9 cellular contexts compared by ENCODE assay signal in genomic region chr17:6756425-6757012, GRCh38. TPM values are rescaled to one million over a fixed set of nuclear protein-coding genes. Genes with fewer than 3 reads are reported as not detected.
DNase-seq lines count a peak whose midpoint lies in the region; ATAC-seq, FAIRE-seq and TF ChIP-seq lines count a peak whose summit lies in the region.
"Had no signal": no experiment of that assay in that cellular context is flagged by ENCODE, and none has a peak within 500 bp of the region (broad histone marks: within the 10 kb centered on the region; RNA-seq: fewer than 3 reads in every experiment).

No MANE protein-coding gene starts in this region.

- FAIRE-seq in HepG2 (lab: Jason Lieb, UNC): no peak

- H3K36me3 ChIP-seq in HepG2 (replicated peaks in 1 of 2; ENCODE audit: control insufficient read depth in 1 of 2, insufficient read depth in 2 of 2, low read length in 2 of 2): no peaks in the 10 kb centered on the region

- no peaks in the 10 kb centered on the region for H4K20me1 ChIP-seq in HepG2 (ENCODE audit: insufficient read depth, low read length)

- DNase-seq in activated CD8-positive, alpha-beta memory T cell treated with anti-CD3 and anti-CD28 coated beads, Interleukin-2, amount 10 ng/mL, durations not matched to agents 7 days and 5 days: no peak
- no peak for DNase-seq in activated CD8-positive, alpha-beta memory T cell treated with anti-CD3 and anti-CD28 coated beads, Interleukin-2, amount 50 U/mL, for 48 hours
- no peak for DNase-seq in activated CD8-positive, alpha-beta T cell treated with anti-CD3 and anti-CD28 coated beads, Interleukin-2, amount 10 ng/mL, durations not matched to agents 7 days and 5 days
- DNase-seq in HepG2 (ENCODE audit: low spot score): no peak
- no peak for DNase-seq in NCI-H1930 (lab: John Stamatoyannopoulos, UW)
- DNase-seq: NCI-H1694 had no signal

- WGBS in HepG2 (ENCODE audit: low lambda C conversion rate): 97% methylated on average over 9 of the region's 12 CpGs

- POLR2A ChIA-PET in activated CD8-positive, alpha-beta T cell treated with anti-CD3 and anti-CD28 coated beads, Interleukin-2, amount 10 ng/mL, durations not matched to agents 7 days and 5 days (lab: Charles Lee): interaction anchor here (0.7 to 2.6 kb wide), 9 partner anchors 8 to 266 kb away, joined by 3 to 15 read pairs (median 5); partner anchors contain the start of genes C17orf100 and MED31
- POLR2A ChIA-PET in HepG2 (lab: Yijun Ruan, JAX): interaction anchor here (1.0 to 1.3 kb wide), 3 partner anchors 43 to 279 kb away, joined by 3 to 6 read pairs (median 4); partner anchors contain the start of genes SLC13A5 and SLC16A13

- in situ Hi-C loops in HepG2 (cut with HindIII; ENCODE audit: extremely low pct_ligation_motif_present, low pct_unique_long_range_greater_than_20kb): no loop called here

- peaks cover 71% of the 10 kb centered on the region for H3K4me1 Mint-ChIP-seq in activated CD8-positive, alpha-beta memory T cell treated with anti-CD3 and anti-CD28 coated beads, Interleukin-2, amount 10 ng/mL, durations not matched to agents 7 days and 5 days
- peaks cover 69% of the 10 kb centered on the region for H3K4me1 Mint-ChIP-seq in activated CD8-positive, alpha-beta T cell treated with anti-CD3 and anti-CD28 coated beads, Interleukin-2, amount 10 ng/mL, durations not matched to agents 7 days and 5 days (ENCODE audit: low read depth)

- no peak overlapping the region for H2AFZ ChIP-seq in HepG2 (ENCODE audit: low read length)

- peak; percentile 9 for ATAC-seq in activated CD8-positive, alpha-beta memory T cell treated with anti-CD3 and anti-CD28 coated beads, Interleukin-2, amount 10 ng/mL, durations not matched to agents 7 days and 5 days
- ATAC-seq in activated CD8-positive, alpha-beta T cell treated with anti-CD3 and anti-CD28 coated beads, Interleukin-2, amount 10 ng/mL, durations not matched to agents 7 days and 5 days: no peak
- ATAC-seq in HepG2: no peak
- no peak for ATAC-seq in HG03469 (IDR thresholded peaks at IDR 0.05; ENCODE audit: unreplicated experiment)
- no peak for ATAC-seq in HG02678 (IDR thresholded peaks at IDR 0.05; ENCODE audit: unreplicated experiment)

- H3K4me3 ChIP-seq in HepG2 (replicated peaks in 1 of 3; ENCODE audit: insufficient read depth in 1 of 3, low read depth in 2 of 3, low read length in 3 of 3): peak overlapping the region in 2 of 3 experiments; percentile 59 to 60; a peak in 5 of 6 replicates

- no peaks in the 10 kb centered on the region for H3K79me2 ChIP-seq in HepG2 (ENCODE audit: insufficient read depth, low read length)

- BruUV-seq in HepG2 (replicated peaks; lab: Mats Ljungman, UMichigan): no TSS peak

- no peak for TF ChIP-seq CTCF in HepG2 (CRISPR knock-in tag; IDR thresholded peaks at IDR 0.05)

- TF ChIP-seq EP300 in HepG2 (IDR thresholded peaks at IDR 0.05; ENCODE audit: low read depth in 2 of 2, low read length in 2 of 2) (no peak), HepG2 (CRISPR knock-in tag; IDR thresholded peaks at IDR 0.05; ENCODE audit: borderline replicate concordance) (no peak)

- H3K36me3 Mint-ChIP-seq in activated CD8-positive, alpha-beta memory T cell treated with anti-CD3 and anti-CD28 coated beads, Interleukin-2, amount 10 ng/mL, durations not matched to agents 7 days and 5 days: peaks cover 55% of the 10 kb centered on the region
- H3K36me3 Mint-ChIP-seq in activated CD8-positive, alpha-beta T cell treated with anti-CD3 and anti-CD28 coated beads, Interleukin-2, amount 10 ng/mL, durations not matched to agents 7 days and 5 days (ENCODE audit: low read depth): peaks cover 52% of the 10 kb centered on the region

- TF ChIP-seq RAD21 in HepG2 (CRISPR knock-in tag; IDR thresholded peaks at IDR 0.05): no peak

- H3K4me3 Mint-ChIP-seq in activated CD8-positive, alpha-beta memory T cell treated with anti-CD3 and anti-CD28 coated beads, Interleukin-2, amount 10 ng/mL, durations not matched to agents 7 days and 5 days: peak overlapping the region; percentile 93
- H3K4me3 Mint-ChIP-seq in activated CD8-positive, alpha-beta T cell treated with anti-CD3 and anti-CD28 coated beads, Interleukin-2, amount 10 ng/mL, durations not matched to agents 7 days and 5 days: peak overlapping the region; percentile 93

- no peaks in the 10 kb centered on the region for H3K27me3 Mint-ChIP-seq in activated CD8-positive, alpha-beta memory T cell treated with anti-CD3 and anti-CD28 coated beads, Interleukin-2, amount 10 ng/mL, durations not matched to agents 7 days and 5 days
- no peaks in the 10 kb centered on the region for H3K27me3 Mint-ChIP-seq in activated CD8-positive, alpha-beta T cell treated with anti-CD3 and anti-CD28 coated beads, Interleukin-2, amount 10 ng/mL, durations not matched to agents 7 days and 5 days (ENCODE audit: low read depth)

- CTCF ChIA-PET in activated CD8-positive, alpha-beta memory T cell treated with anti-CD3 and anti-CD28 coated beads, Interleukin-2, amount 10 ng/mL, durations not matched to agents 7 days and 5 days (lab: Charles Lee): interaction anchor here (1.1 to 2.0 kb wide), 4 partner anchors 11 to 159 kb away, joined by 3 to 6 read pairs (median 4); partner anchors contain the start of genes C17orf100 and MED31
- CTCF ChIA-PET in activated CD8-positive, alpha-beta T cell treated with anti-CD3 and anti-CD28 coated beads, Interleukin-2, amount 10 ng/mL, durations not matched to agents 7 days and 5 days (lab: Charles Lee): interaction anchor here (2.3 to 3.6 kb wide), 3 partner anchors 87 to 248 kb away, joined by 8 to 15 read pairs (median 10); no protein-coding TSS in a partner anchor
- CTCF ChIA-PET in HepG2 (lab: Yijun Ruan, JAX; ENCODE audit: low intra/inter-chr PET ratio, low total read pairs): no interaction called here

- H3K9me3 ChIP-seq in HepG2 (ENCODE audit: low read length): no peaks in the 10 kb centered on the region

- peak overlapping the region; percentile 61; the same call in 1 of the 2 replicates for H3K9ac ChIP-seq in HepG2 (ENCODE audit: insufficient read depth, low read depth, low read length)

- no peak for TF ChIP-seq POLR2A in HepG2 (IDR thresholded peaks at IDR 0.05; ENCODE audit: insufficient read depth in 1 of 2, low read depth in 2 of 2, low read length in 2 of 2)

- no peak overlapping the region for H3K27ac ChIP-seq in HepG2 (ENCODE audit: extremely low read length, insufficient read depth, low read length)
- peak overlapping the region; percentile 51 for H3K27ac ChIP-seq in temporal lobe (ENCODE audit: low read depth, low read length)

- H3K4me2 ChIP-seq in HepG2 (ENCODE audit: low read depth, low read length): peak overlapping the region; percentile 76

- intact Hi-C loops in HepG2 (cut with micrococcal nuclease; ENCODE audit: unreplicated experiment): no loop called here

- H3K4me1 ChIP-seq in HepG2 (ENCODE audit: insufficient read depth, low read length): peaks cover 45% of the 10 kb centered on the region

- no peaks in the 10 kb centered on the region for H3K27me3 ChIP-seq in HepG2 (ENCODE audit: control insufficient read depth in 1 of 2, insufficient read depth in 2 of 2, low read length in 2 of 2)

- H3K9me3 Mint-ChIP-seq in activated CD8-positive, alpha-beta memory T cell treated with anti-CD3 and anti-CD28 coated beads, Interleukin-2, amount 10 ng/mL, durations not matched to agents 7 days and 5 days (ENCODE audit: low read depth): no peaks in the 10 kb centered on the region
- no peaks in the 10 kb centered on the region for H3K9me3 Mint-ChIP-seq in activated CD8-positive, alpha-beta T cell treated with anti-CD3 and anti-CD28 coated beads, Interleukin-2, amount 10 ng/mL, durations not matched to agents 7 days and 5 days (ENCODE audit: insufficient read depth)

- peak overlapping the region; percentile 98 for H3K27ac Mint-ChIP-seq in activated CD8-positive, alpha-beta memory T cell treated with anti-CD3 and anti-CD28 coated beads, Interleukin-2, amount 10 ng/mL, durations not matched to agents 7 days and 5 days
- H3K27ac Mint-ChIP-seq in activated CD8-positive, alpha-beta T cell treated with anti-CD3 and anti-CD28 coated beads, Interleukin-2, amount 10 ng/mL, durations not matched to agents 7 days and 5 days: peak overlapping the region; percentile 96

RNA-seq across cellular contexts. Expression of gene XAF1, which starts 0.7 kb away (rescaled TPM):
- 100 to 1,000 TPM; 261 to 491 TPM for total RNA-seq in activated CD8-positive, alpha-beta memory T cell treated with anti-CD3 and anti-CD28 coated beads, Interleukin-2, amount 10 ng/mL, durations not matched to agents 7 days and 5 days
- 100 to 1,000 TPM; 298 to 306 TPM for total RNA-seq in activated CD8-positive, alpha-beta T cell treated with anti-CD3 and anti-CD28 coated beads, Interleukin-2, amount 10 ng/mL, durations not matched to agents 7 days and 5 days
- 1.7 and 2.4 TPM in 2 replicates for total RNA-seq in HepG2 (2016; rRNA removed; fragmentation: Illumina TruSeq; extraction: Trizol)
- total RNA-seq in HepG2 (2016; cell fraction: cytosol; rRNA removed; fragmentation: Illumina TruSeq; extraction: Trizol; ENCODE audit: low read depth): 0.81 and 0.97 TPM in 2 replicates
- total RNA-seq in HepG2 (2016; cell fraction: insoluble cytoplasmic fraction; rRNA removed; fragmentation: Illumina TruSeq; extraction: Trizol): 1.7 and 2.1 TPM in 2 replicates
- 1.1 and 1.3 TPM in 2 replicates for total RNA-seq in HepG2 (2016; cell fraction: membrane; rRNA removed; fragmentation: Illumina TruSeq; extraction: Trizol)
- total RNA-seq in HepG2 (2016; cell fraction: nucleus; rRNA removed; fragmentation: Illumina TruSeq; extraction: Trizol): 2.1 and 3.7 TPM in 2 replicates
- polyA plus RNA-seq in HepG2 (2011; rRNA removed): 1.2 and 1.6 TPM in 2 replicates
- polyA plus RNA-seq in HepG2 (2011; cell fraction: cytosol; rRNA removed): 0.74 and 2.0 TPM in 2 replicates
- 4.3 and 11.1 TPM in 2 replicates for polyA plus RNA-seq in HepG2 (2011; cell fraction: nucleus; rRNA removed)
- polyA plus RNA-seq in HepG2 (2012): 3.1 and 3.3 TPM in 2 replicates
- polyA plus RNA-seq in HepG2 (2016; cell fraction: cytosol; fragmentation: Illumina TruSeq; extraction: Trizol; ENCODE audit: low read depth): 0.15 and 0.25 TPM in 2 replicates
- 2.3 and 3.4 TPM in 2 replicates for polyA plus RNA-seq in HepG2 (2016; cell fraction: insoluble cytoplasmic fraction; fragmentation: Illumina TruSeq; extraction: Trizol; ENCODE audit: low read depth)
- 0.66 and 0.71 TPM in 2 replicates for polyA plus RNA-seq in HepG2 (2016; cell fraction: membrane; fragmentation: Illumina TruSeq; extraction: Trizol; ENCODE audit: low read depth)
- 6.3 and 9.1 TPM in 2 replicates for polyA plus RNA-seq in HepG2 (2016; cell fraction: nucleus; fragmentation: Illumina TruSeq; extraction: Trizol; ENCODE audit: insufficient read depth, low read depth)
- 2.2 TPM in 1 of 2 replicates, not detected in the other for polyA minus RNA-seq in HepG2 (2011; rRNA and poly(A)+ RNA removed; ENCODE audit: low replicate concordance)
- polyA minus RNA-seq in HepG2 (2011; cell fraction: cytosol; rRNA and poly(A)+ RNA removed): 0.79 and 2.2 TPM in 2 replicates
- 6.2 and 14.3 TPM in 2 replicates for polyA minus RNA-seq in HepG2 (2011; cell fraction: nucleus; rRNA and poly(A)+ RNA removed)
- total RNA-seq in temporal lobe: 2.2 TPM

RNA-seq across cellular contexts. Expression of gene FBXO39, which starts 19.5 kb away (rescaled TPM):
- total RNA-seq in activated CD8-positive, alpha-beta memory T cell treated with anti-CD3 and anti-CD28 coated beads, Interleukin-2, amount 10 ng/mL, durations not matched to agents 7 days and 5 days: 1 to 10 TPM in 1 of 2 experiments, under 1 TPM in 1; 0.42 to 1.5 TPM
- total RNA-seq in activated CD8-positive, alpha-beta T cell treated with anti-CD3 and anti-CD28 coated beads, Interleukin-2, amount 10 ng/mL, durations not matched to agents 7 days and 5 days: 1 to 10 TPM; 1.5 to 1.9 TPM
- total RNA-seq in HepG2 (2016; rRNA removed; fragmentation: Illumina TruSeq; extraction: Trizol) (not detected in 2 replicates), temporal lobe (not detected)
- total RNA-seq in HepG2 (2016; cell fraction: cytosol; rRNA removed; fragmentation: Illumina TruSeq; extraction: Trizol; ENCODE audit: low read depth): not detected in 2 replicates
- total RNA-seq in HepG2 (2016; cell fraction: insoluble cytoplasmic fraction; rRNA removed; fragmentation: Illumina TruSeq; extraction: Trizol): not detected in 2 replicates
- not detected in 2 replicates for total RNA-seq in HepG2 (2016; cell fraction: membrane; rRNA removed; fragmentation: Illumina TruSeq; extraction: Trizol)
- total RNA-seq in HepG2 (2016; cell fraction: nucleus; rRNA removed; fragmentation: Illumina TruSeq; extraction: Trizol): not detected in 2 replicates
- 0.09 and 0.17 TPM in 2 replicates for polyA plus RNA-seq in HepG2 (2011; rRNA removed)
- polyA plus RNA-seq in HepG2 (2011; cell fraction: cytosol; rRNA removed): 0.12 TPM in 1 of 2 replicates, not detected in the other
- polyA plus RNA-seq in HepG2 (2011; cell fraction: nucleus; rRNA removed): 0.11 and 0.43 TPM in 2 replicates
- 0.08 and 0.21 TPM in 2 replicates for polyA plus RNA-seq in HepG2 (2012)
- not detected in 2 replicates for polyA plus RNA-seq in HepG2 (2016; cell fraction: cytosol; fragmentation: Illumina TruSeq; extraction: Trizol; ENCODE audit: low read depth)
- polyA plus RNA-seq in HepG2 (2016; cell fraction: insoluble cytoplasmic fraction; fragmentation: Illumina TruSeq; extraction: Trizol; ENCODE audit: low read depth): not detected in 2 replicates
- not detected in 2 replicates for polyA plus RNA-seq in HepG2 (2016; cell fraction: membrane; fragmentation: Illumina TruSeq; extraction: Trizol; ENCODE audit: low read depth)
- polyA plus RNA-seq in HepG2 (2016; cell fraction: nucleus; fragmentation: Illumina TruSeq; extraction: Trizol; ENCODE audit: insufficient read depth, low read depth): not detected in 2 replicates
- 0.28 TPM in 1 of 2 replicates, not detected in the other for polyA minus RNA-seq in HepG2 (2011; rRNA and poly(A)+ RNA removed; ENCODE audit: low replicate concordance)
- not detected in 2 replicates for polyA minus RNA-seq in HepG2 (2011; cell fraction: cytosol; rRNA and poly(A)+ RNA removed)
- 0.52 and 0.99 TPM in 2 replicates for polyA minus RNA-seq in HepG2 (2011; cell fraction: nucleus; rRNA and poly(A)+ RNA removed)

RNA-seq across cellular contexts. Expression of gene SLC13A5, which starts 43.4 kb away (rescaled TPM):
- not detected for total RNA-seq in activated CD8-positive, alpha-beta memory T cell treated with anti-CD3 and anti-CD28 coated beads, Interleukin-2, amount 10 ng/mL, durations not matched to agents 7 days and 5 days
- total RNA-seq in activated CD8-positive, alpha-beta T cell treated with anti-CD3 and anti-CD28 coated beads, Interleukin-2, amount 10 ng/mL, durations not matched to agents 7 days and 5 days: not detected
- total RNA-seq in HepG2 (2016; rRNA removed; fragmentation: Illumina TruSeq; extraction: Trizol) (24.4 and 42.8 TPM in 2 replicates), temporal lobe (0.49 TPM)
- 6.1 and 8.5 TPM in 2 replicates for total RNA-seq in HepG2 (2016; cell fraction: cytosol; rRNA removed; fragmentation: Illumina TruSeq; extraction: Trizol; ENCODE audit: low read depth)
- total RNA-seq in HepG2 (2016; cell fraction: insoluble cytoplasmic fraction; rRNA removed; fragmentation: Illumina TruSeq; extraction: Trizol): 24.1 and 44.5 TPM in 2 replicates
- total RNA-seq in HepG2 (2016; cell fraction: membrane; rRNA removed; fragmentation: Illumina TruSeq; extraction: Trizol): 21.2 and 24.0 TPM in 2 replicates
- 74.8 and 81.7 TPM in 2 replicates for total RNA-seq in HepG2 (2016; cell fraction: nucleus; rRNA removed; fragmentation: Illumina TruSeq; extraction: Trizol)
- 310 and 460 TPM in 2 replicates for polyA plus RNA-seq in HepG2 (2011; rRNA removed)
- 141 and 152 TPM in 2 replicates for polyA plus RNA-seq in HepG2 (2011; cell fraction: cytosol; rRNA removed)
- 496 and 544 TPM in 2 replicates for polyA plus RNA-seq in HepG2 (2011; cell fraction: nucleus; rRNA removed)
- polyA plus RNA-seq in HepG2 (2012): 253 and 287 TPM in 2 replicates
- polyA plus RNA-seq in HepG2 (2016; cell fraction: cytosol; fragmentation: Illumina TruSeq; extraction: Trizol; ENCODE audit: low read depth): 11.4 and 13.1 TPM in 2 replicates
- polyA plus RNA-seq in HepG2 (2016; cell fraction: insoluble cytoplasmic fraction; fragmentation: Illumina TruSeq; extraction: Trizol; ENCODE audit: low read depth): 42.4 and 50.4 TPM in 2 replicates
- polyA plus RNA-seq in HepG2 (2016; cell fraction: membrane; fragmentation: Illumina TruSeq; extraction: Trizol; ENCODE audit: low read depth): 28.2 and 31.8 TPM in 2 replicates
- polyA plus RNA-seq in HepG2 (2016; cell fraction: nucleus; fragmentation: Illumina TruSeq; extraction: Trizol; ENCODE audit: insufficient read depth, low read depth): 169 and 186 TPM in 2 replicates
- polyA minus RNA-seq in HepG2 (2011; rRNA and poly(A)+ RNA removed; ENCODE audit: low replicate concordance): 0.40 and 2,799 TPM in 2 replicates
- polyA minus RNA-seq in HepG2 (2011; cell fraction: cytosol; rRNA and poly(A)+ RNA removed): 352 and 410 TPM in 2 replicates
- polyA minus RNA-seq in HepG2 (2011; cell fraction: nucleus; rRNA and poly(A)+ RNA removed): 342 and 399 TPM in 2 replicates

Comparison
In these comparisons a context has a peak if more than half of its experiments do, and no peak if none do; other contexts are left out.
1. RNA of gene XAF1, which starts 0.7 kb away (total RNA-seq): 261 to 491 TPM in activated CD8-positive, alpha-beta memory T cell treated with anti-CD3 and anti-CD28 coated beads, Interleukin-2, amount 10 ng/mL, durations not matched to agents 7 days and 5 days and 298 to 306 TPM in activated CD8-positive, alpha-beta T cell treated with anti-CD3 and anti-CD28 coated beads, Interleukin-2, amount 10 ng/mL, durations not matched to agents 7 days and 5 days; 0.81 to 3.7 TPM in HepG2 and 2.2 TPM in temporal lobe (single experiment); every median in the first group is over 10 times any median in the second.